In genomic region chrX:78650906-78651437, GRCh38 we compare ENCODE assay signal across 9 cellular contexts. TPM values are rescaled to one million over a fixed set of nuclear protein-coding genes. Genes with fewer than 3 reads are reported as not detected.
A peak's percentile ranks its signal among the peaks of the same experiment; 100 is the strongest.
DNase-seq lines count a peak whose midpoint lies in the region; ATAC-seq and TF ChIP-seq lines count a peak whose summit lies in the region.
"Had no signal": no experiment of that assay in that cellular context is flagged by ENCODE, and none has a peak within 500 bp of the region (broad histone marks: within the 10 kb centered on the region; RNA-seq: fewer than 3 reads in every experiment).

No MANE protein-coding gene starts in this region.

- POLR2A ChIA-PET in AG04449 (lab: Yijun Ruan, JAX) = interaction anchor here (1.4 kb wide), 1 partner anchor 8 kb away, joined by 9 read pairs; the partner anchor contains the start of gene RTL3
- POLR2A ChIA-PET in activated CD4-positive, alpha-beta memory T cell treated with anti-CD3 and anti-CD28 coated beads for 36 hours (lab: Charles Lee) = no interaction called here

- peak; percentile 63 for DNase-seq in AG04449 (ENCODE audit: low read depth, low spot score)
- DNase-seq in activated CD4-positive, alpha-beta memory T cell treated with anti-CD3 and anti-CD28 coated beads for 36 hours = no peak
- DNase-seq in stimulated activated naive CD8-positive, alpha-beta T cell treated with anti-CD3 and anti-CD28 coated beads, Interleukin-15, Interleukin-2, amounts not matched to agents 100 U/mL and 50 U/mL, for 24 hours = no peak
- no peak for DNase-seq in Right ventricle myocardium superior
- DNase-seq in Calu3 = no peak
- no peak for DNase-seq in medulla oblongata (ENCODE audit: extremely low spot score)

- no peaks in the 10 kb centered on the region for H3K27me3 Mint-ChIP-seq in activated CD4-positive, alpha-beta memory T cell treated with anti-CD3 and anti-CD28 coated beads for 36 hours
- H3K27me3 Mint-ChIP-seq in Calu3 (ENCODE audit: unreplicated experiment) = no peaks in the 10 kb centered on the region

- ATAC-seq in GM19328 (IDR thresholded peaks at IDR 0.05; ENCODE audit: unreplicated experiment) (peak; percentile 80), HG03280 (IDR thresholded peaks at IDR 0.05; ENCODE audit: unreplicated experiment) (peak; percentile 83), Right ventricle myocardium superior (ENCODE audit: poor library complexity) (no peak)
- peak; percentile 80 for ATAC-seq in stimulated activated naive CD8-positive, alpha-beta T cell treated with anti-CD3 and anti-CD28 coated beads, Interleukin-15, Interleukin-2, amounts not matched to agents 100 U/mL and 50 U/mL, for 24 hours

- peak overlapping the region; percentile 6 for H3K4me3 Mint-ChIP-seq in activated CD4-positive, alpha-beta memory T cell treated with anti-CD3 and anti-CD28 coated beads for 36 hours
- no peak overlapping the region for H3K4me3 Mint-ChIP-seq in Calu3 (ENCODE audit: low read depth, unreplicated experiment)

- no peak overlapping the region for H3K4me3 ChIP-seq in AG04449 (ENCODE audit: low read depth, low read length)

- BruUV-seq in Calu3 (replicated peaks; lab: Mats Ljungman, UMichigan) = no TSS peak

- intact Hi-C loops in activated CD4-positive, alpha-beta memory T cell treated with anti-CD3 and anti-CD28 coated beads for 36 hours (cut with micrococcal nuclease) = loop anchor here (5.0 to 10.0 kb wide), 2 partner anchors 134 to 434 kb away; no protein-coding TSS in a partner anchor
- intact Hi-C loops in Right ventricle myocardium superior (cut with DNase I) (no loop called here), Calu3 (cut with micrococcal nuclease; ENCODE audit: unreplicated experiment) (no loop called here)

- H3K27ac Mint-ChIP-seq in activated CD4-positive, alpha-beta memory T cell treated with anti-CD3 and anti-CD28 coated beads for 36 hours = peak overlapping the region; percentile 1
- H3K27ac Mint-ChIP-seq in Calu3 (ENCODE audit: unreplicated experiment) = no peak overlapping the region

- H3K9me3 Mint-ChIP-seq in activated CD4-positive, alpha-beta memory T cell treated with anti-CD3 and anti-CD28 coated beads for 36 hours = peaks cover 3% of the 10 kb centered on the region
- H3K9me3 Mint-ChIP-seq in Calu3 (ENCODE audit: low read depth, unreplicated experiment) = peaks cover 8% of the 10 kb centered on the region

- H3K36me3 Mint-ChIP-seq in activated CD4-positive, alpha-beta memory T cell treated with anti-CD3 and anti-CD28 coated beads for 36 hours = no peaks in the 10 kb centered on the region
- no peaks in the 10 kb centered on the region for H3K36me3 Mint-ChIP-seq in Calu3 (ENCODE audit: insufficient read depth, unreplicated experiment)

- H3K4me1 Mint-ChIP-seq in activated CD4-positive, alpha-beta memory T cell treated with anti-CD3 and anti-CD28 coated beads for 36 hours (ENCODE audit: low read depth) = peaks cover 16% of the 10 kb centered on the region
- peaks cover 10% of the 10 kb centered on the region for H3K4me1 Mint-ChIP-seq in Calu3 (ENCODE audit: low read depth, unreplicated experiment)

- TF ChIP-seq CTCF in AG04449 (IDR thresholded peaks at IDR 0.05; ENCODE audit: insufficient read depth, low read length, missing control alignments) (no peak), Calu3 (IDR thresholded peaks at IDR 0.05; ENCODE audit: unreplicated experiment) (no peak)

- CTCF ChIA-PET in AG04449 (lab: Yijun Ruan, JAX) (no interaction called here), Calu3 (lab: Charles Lee) (no interaction called here)
- CTCF ChIA-PET in activated CD4-positive, alpha-beta memory T cell treated with anti-CD3 and anti-CD28 coated beads for 36 hours (lab: Charles Lee) = interaction anchor here (1.1 kb wide), 1 partner anchor 430 kb away, joined by 5 read pairs; no protein-coding TSS in a partner anchor

RNA-seq across cellular contexts. Expression of gene RTL3, which starts 8.2 kb away (rescaled TPM):
- total RNA-seq in activated CD4-positive, alpha-beta memory T cell treated with anti-CD3 and anti-CD28 coated beads for 36 hours = not detected
- total RNA-seq in Right ventricle myocardium superior (0.08 TPM), Calu3 (2022) (not detected in 2 replicates)
- total RNA-seq: bronchial epithelial cell had no signal
